Comparison of ENCODE assay signal across 1 cellular context in genomic region chr7:151391358-151391730, GRCh38.
TF ChIP-seq lines count a peak whose summit lies in the region.

No MANE protein-coding gene starts in this region.

TF ChIP-seq in K562, 482 proteins besides CTCF, POLR2A, EP300 and RAD21:
- no peak for TF ChIP-seq ATF1 (CRISPR knock-in tag; IDR thresholded peaks at IDR 0.05)
- TF ChIP-seq ATF1 (tag; IDR thresholded peaks at IDR 0.05) = 0 out of 2 replicates have a peak, but pooled peaks have one; percentile 9
- TF ChIP-seq HOMEZ (CRISPR knock-in tag; IDR thresholded peaks at IDR 0.05) = no peak
- TF ChIP-seq CHD7 (IDR thresholded peaks at IDR 0.05; ENCODE audit: low read depth, low read length) = no peak
TF ChIP-seq in K562: peak in this region for 1.
